Comparison of ENCODE assay signal across 1 cellular context in the genomic region with DNA sequence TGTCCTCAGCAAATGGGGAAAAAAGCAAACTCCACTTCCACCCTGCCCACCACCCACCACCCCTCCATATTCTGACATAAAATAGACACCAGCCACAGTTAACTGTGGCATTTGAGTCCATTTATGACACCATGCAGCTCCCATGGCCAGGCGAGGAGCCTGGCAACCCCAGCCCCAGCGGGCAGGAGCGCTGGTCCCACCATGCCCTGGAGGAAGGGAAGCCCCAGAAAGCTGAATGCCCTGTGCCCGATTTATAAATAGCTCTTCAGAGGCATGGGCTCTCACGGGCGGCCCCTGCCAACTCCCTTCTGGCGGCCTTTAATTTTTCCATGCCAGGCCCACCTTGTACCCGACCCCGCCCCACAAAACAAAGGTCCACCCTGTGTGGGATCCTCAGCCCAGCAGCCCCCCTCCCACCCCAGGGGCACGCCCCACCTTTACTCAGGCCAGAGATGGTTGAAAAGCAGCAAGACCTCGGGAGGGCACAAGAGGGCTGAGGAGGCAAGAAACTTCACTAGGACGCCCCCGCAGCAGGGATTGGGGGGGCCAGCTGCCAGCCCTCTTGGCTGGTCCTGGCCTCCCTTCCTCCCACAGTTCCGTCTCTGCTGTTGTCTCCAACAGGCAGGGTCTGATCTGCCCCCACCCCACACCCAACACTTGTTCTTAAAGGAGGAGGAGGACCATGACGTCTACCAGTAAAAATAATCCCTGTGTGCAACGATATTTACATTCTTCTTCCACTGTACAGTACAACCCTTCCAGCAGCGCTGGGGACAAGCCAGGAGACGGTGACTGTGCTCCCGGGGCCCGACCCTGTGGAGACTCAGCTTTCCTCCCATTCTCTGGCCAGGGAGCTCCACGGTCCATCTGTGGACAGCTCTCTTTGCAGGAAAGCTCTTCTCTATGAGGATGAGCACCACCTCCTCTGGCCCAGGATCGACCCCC.
TF ChIP-seq lines count a peak whose summit lies in the region.

No MANE protein-coding gene starts in this region.

TF ChIP-seq in IMR-90, 13 proteins besides CTCF, POLR2A, EP300 and RAD21:
- TF ChIP-seq MAZ (IDR thresholded peaks at IDR 0.05; ENCODE audit: borderline replicate concordance, low read depth, low read length) (peak; percentile 16; the same call in 1 of the 2 replicates), CEBPB (IDR thresholded peaks at IDR 0.05; ENCODE audit: low read depth, low read length) (no peak), FOS (IDR thresholded peaks at IDR 0.05; ENCODE audit: low read depth, low read length) (no peak), BHLHE40 (IDR thresholded peaks at IDR 0.05; ENCODE audit: low read depth, low read length) (no peak)
- TF ChIP-seq, protein P1, sequence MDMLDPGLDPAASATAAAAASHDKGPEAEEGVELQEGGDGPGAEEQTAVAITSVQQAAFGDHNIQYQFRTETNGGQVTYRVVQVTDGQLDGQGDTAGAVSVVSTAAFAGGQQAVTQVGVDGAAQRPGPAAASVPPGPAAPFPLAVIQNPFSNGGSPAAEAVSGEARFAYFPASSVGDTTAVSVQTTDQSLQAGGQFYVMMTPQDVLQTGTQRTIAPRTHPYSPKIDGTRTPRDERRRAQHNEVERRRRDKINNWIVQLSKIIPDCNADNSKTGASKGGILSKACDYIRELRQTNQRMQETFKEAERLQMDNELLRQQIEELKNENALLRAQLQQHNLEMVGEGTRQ (IDR thresholded peaks at IDR 0.05; ENCODE audit: low read depth, low read length): no peak
